ENCODE assay signal across 12 cellular contexts in genomic region chr11:46305295-46305694, GRCh38. TPM values are rescaled to one million over a fixed set of nuclear protein-coding genes. Genes with fewer than 3 reads are reported as not detected.
DNase-seq lines count a peak whose midpoint lies in the region; ATAC-seq and TF ChIP-seq lines count a peak whose summit lies in the region.
"Had no signal": no experiment of that assay in that cellular context is flagged by ENCODE, and none has a peak within 500 bp of the region (broad histone marks: within the 10 kb centered on the region; RNA-seq: fewer than 3 reads in every experiment).

No MANE protein-coding gene starts in this region.

- no peaks in the 10 kb centered on the region for H3K36me3 ChIP-seq in testis (ENCODE audit: low read depth, missing control alignments)
- H3K36me3 ChIP-seq: prostate gland had no signal

- DNase-seq in CD14-positive monocyte (ENCODE audit: low spot score) (peak; percentile 79), HT-29 (ENCODE audit: low spot score) (peak; percentile 38), SIG-M5 treated with dmso at 0.1 percent for 504 hours (lab: John Stamatoyannopoulos, UW; ENCODE audit: unreplicated experiment) (peak; percentile 92), fibroblast of pulmonary artery (ENCODE audit: low read depth) (peak; percentile 78), testis (no peak), left ventricle myocardium superior (no peak)
- DNase-seq: DMS79 treated with DMSO at 0.1 percent for 48 hours, left cardiac atrium had no signal

- peaks cover 0 to 3% (median 3%) of the 10 kb centered on the region in 3 donors for H3K27me3 Mint-ChIP-seq in CD14-positive monocyte (ENCODE audit: low read depth in 3 of 3)

- no peak for TF ChIP-seq POLR2A in testis (IDR thresholded peaks at IDR 0.05)

- H3K4me1 ChIP-seq in testis = no peaks in the 10 kb centered on the region
- H3K4me1 ChIP-seq: prostate gland had no signal

- H3K4me3 ChIP-seq in fibroblast of pulmonary artery (replicated peaks; ENCODE audit: low read depth, low read length) = no peak overlapping the region
- H3K4me3 ChIP-seq in testis = no peak overlapping the region
- H3K4me3 ChIP-seq: prostate gland had no signal

- H3K9me3 Mint-ChIP-seq in CD14-positive monocyte = peaks cover 0 to 10% (median 0%) of the 10 kb centered on the region in 7 donors
- H3K9me3 Mint-ChIP-seq: activated naive CD4-positive, alpha-beta T cell treated with anti-CD3 and anti-CD28 coated beads, Interleukin-2, amount 50 U/mL, for 72 hours had no signal

- 65 to 84% methylated on average over 6 of the region's 6 CpGs for WGBS in testis, 2 donors

- ATAC-seq in HG02610 (IDR thresholded peaks at IDR 0.05; ENCODE audit: unreplicated experiment) (no peak), HG02884 (IDR thresholded peaks at IDR 0.05; ENCODE audit: unreplicated experiment) (no peak), left ventricle myocardium superior (no peak)
- ATAC-seq: activated naive CD4-positive, alpha-beta T cell treated with anti-CD3 and anti-CD28 coated beads, Interleukin-2, amount 50 U/mL, for 72 hours; left cardiac atrium had no signal

- H3K27me3 ChIP-seq in testis = no peaks in the 10 kb centered on the region

- no peak overlapping the region for H3K4me3 Mint-ChIP-seq in CD14-positive monocyte

- intact Hi-C loops in CD14-positive monocyte (cut with micrococcal nuclease) (loop anchor here (5.0 kb wide), 2 partner anchors 68 to 178 kb away; no protein-coding TSS in a partner anchor), testis (cut with DNase I; ENCODE audit: low total_unique reads) (no loop called here), left ventricle myocardium superior (cut with micrococcal nuclease) (loop anchor here (5.0 kb wide), 1 partner anchor 68 kb away; no protein-coding TSS in a partner anchor)

- peak overlapping the region in 6 of 7 donors; percentile 39 to 85 (median 64) for H3K27ac Mint-ChIP-seq in CD14-positive monocyte

- no peak overlapping the region for H3K27ac ChIP-seq in testis
- H3K27ac ChIP-seq: prostate gland had no signal

- no peaks in the 10 kb centered on the region for H3K9me3 ChIP-seq in testis
- H3K9me3 ChIP-seq: prostate gland had no signal

- peak; percentile 24 for TF ChIP-seq CTCF in CD14-positive monocyte (IDR thresholded peaks at IDR 0.05)
- peak; percentile 44 for TF ChIP-seq CTCF in fibroblast of pulmonary artery (IDR thresholded peaks at IDR 0.05; ENCODE audit: low read length, missing control alignments)
- no peak for TF ChIP-seq CTCF in testis (IDR thresholded peaks at IDR 0.05)

- no peaks in the 10 kb centered on the region for H3K36me3 Mint-ChIP-seq in CD14-positive monocyte
- H3K36me3 Mint-ChIP-seq: activated naive CD4-positive, alpha-beta T cell treated with anti-CD3 and anti-CD28 coated beads, Interleukin-2, amount 50 U/mL, for 72 hours had no signal

- H3K4me1 Mint-ChIP-seq in CD14-positive monocyte = peaks cover 38% of the 10 kb centered on the region

RNA-seq across cellular contexts. Expression of gene CREB3L1, which starts 27.8 kb away (rescaled TPM):
- polyA plus RNA-seq in CD14-positive monocyte (not detected), testis (ENCODE audit: insufficient read depth, low read depth, low replicate concordance) (19.2 TPM)
- 50.1 and 64.2 TPM in 2 replicates for total RNA-seq in HT-29 (2014; rRNA removed; shearing (Covaris generic))
- total RNA-seq in testis (1 to 10 TPM; 5.2 to 8.1 TPM), left ventricle myocardium superior (56.0 TPM)

RNA-seq across cellular contexts. Expression of gene DGKZ, which starts 42.0 kb away (rescaled TPM):
- polyA plus RNA-seq in CD14-positive monocyte = 10 to 100 TPM; 30.4 to 33.4 TPM
- total RNA-seq in HT-29 (2014; rRNA removed; shearing (Covaris generic)) = 190 and 194 TPM in 2 replicates
- total RNA-seq in testis = 100 to 1,000 TPM in 1 of 2 donors, 10 to 100 TPM in 1; 67.2 to 104 TPM
- polyA plus RNA-seq in testis (ENCODE audit: insufficient read depth, low read depth, low replicate concordance) = 33.8 TPM
- total RNA-seq in left ventricle myocardium superior = 71.7 TPM

Comparison
In these comparisons a context has a peak if more than half of its experiments do, and no peak if none do; other contexts are left out.
1. DNase-seq: peak in CD14-positive monocyte (single experiment), HT-29 (single experiment), SIG-M5 treated with dmso at 0.1 percent for 504 hours (single experiment) and fibroblast of pulmonary artery (single experiment); none in testis (single experiment) and left ventricle myocardium superior (single experiment).
2. CTCF ChIP-seq: peak in CD14-positive monocyte (single experiment) and fibroblast of pulmonary artery (single experiment); none in testis (0 of 3).